In genomic region chr19:811511-812048, GRCh38 we compare ENCODE assay signal across 18 cellular contexts. TPM values are rescaled to one million over a fixed set of nuclear protein-coding genes. Genes with fewer than 3 reads are reported as not detected.
DNase-seq lines count a peak whose midpoint lies in the region; ATAC-seq and TF ChIP-seq lines count a peak whose summit lies in the region.
"Had no signal": no experiment of that assay in that cellular context is flagged by ENCODE, and none has a peak within 500 bp of the region (broad histone marks: within the 10 kb centered on the region; RNA-seq: fewer than 3 reads in every experiment).

No MANE protein-coding gene starts in this region.

- no peaks in the 10 kb centered on the region for H3K4me1 ChIP-seq in mesodermal cell (ENCODE audit: control insufficient read depth, insufficient read depth, low read length, poor library complexity, severe bottlenecking)
- no peaks in the 10 kb centered on the region for H3K4me1 ChIP-seq in mucosa of descending colon (ENCODE audit: low read depth)

- H3K9me3 ChIP-seq in mesodermal cell (ENCODE audit: control insufficient read depth, low read length) (no peaks in the 10 kb centered on the region), mucosa of descending colon (no peaks in the 10 kb centered on the region)
- H3K9me3 ChIP-seq: left ventricle myocardium inferior had no signal

- intact Hi-C loops in mucosa of descending colon (cut with DNase I, micrococcal nuclease), result no loop called here

- H3K36me3 ChIP-seq in mesodermal cell (ENCODE audit: control insufficient read depth, insufficient read depth, low read length) (peaks cover 75% of the 10 kb centered on the region), mucosa of descending colon (ENCODE audit: low read depth) (peaks cover 39% of the 10 kb centered on the region)

- H3K4me3 ChIP-seq in mesodermal cell (ENCODE audit: extremely low read depth, insufficient read depth, low read length, poor library complexity, severe bottlenecking) (no peak overlapping the region), mucosa of descending colon (no peak overlapping the region)
- H3K4me3 ChIP-seq: left ventricle myocardium inferior, skin epidermis had no signal

- ATAC-seq in mucosa of descending colon (no peak), GM21529 (IDR thresholded peaks at IDR 0.05; ENCODE audit: unreplicated experiment) (no peak)
- ATAC-seq: activated CD8-positive, alpha-beta T cell treated with anti-CD3 and anti-CD28 coated beads for 36 hours; esophagus mucosa had no signal

- H3K27ac ChIP-seq in mesodermal cell (ENCODE audit: low read depth, low read length, severe bottlenecking), result peak overlapping the region; percentile 5
- H3K27ac ChIP-seq: left ventricle myocardium inferior, skin epidermis, WERI-Rb-1 had no signal

- 97 to 98% methylated on average over 11 to 14 of the region's 20 CpGs for WGBS in mesodermal cell (ENCODE audit: insufficient coverage in 2 of 2), 2 experiments

- TF ChIP-seq CTCF in GM10266 (IDR thresholded peaks at IDR 0.05; ENCODE audit: control insufficient read depth, insufficient read depth, low read depth, missing control alignments) (no peak), mucosa of descending colon (IDR thresholded peaks at IDR 0.05) (no peak)

- DNase-seq in GM10266 (ENCODE audit: extremely low spot score), result peak; percentile 45
- DNase-seq in NAMALWA (ENCODE audit: low spot score), result peak; percentile 30
- DNase-seq in mucosa of descending colon, result no peak
- no peak for DNase-seq in NCI-H2227 (lab: John Stamatoyannopoulos, UW; ENCODE audit: unreplicated experiment)
- DNase-seq: activated CD8-positive, alpha-beta T cell treated with anti-CD3 and anti-CD28 coated beads for 36 hours; COR-L47; dermis blood vessel endothelial cell; left ventricle myocardium inferior; NCI-H2029; NCI-H510A; SIG-M5; stimulated activated CD4-positive, alpha-beta T cell treated with anti-CD3 and anti-CD28 coated beads, Interleukin-4, amount 100 ng/mL, for 24 hours; WERI-Rb-1 had no signal

RNA-seq across cellular contexts. Expression of gene PLPPR3, which starts 10.2 kb away (rescaled TPM):
- 65.4 TPM for polyA plus RNA-seq in mesodermal cell (2013, experiment 1 of 2)
- polyA plus RNA-seq in mesodermal cell (2013, experiment 2 of 2), result 47.5 TPM
- under 1 TPM in 1 of 3 donors, not detected in 2; 0.19 TPM for total RNA-seq in mucosa of descending colon
- total RNA-seq: activated CD8-positive, alpha-beta T cell treated with anti-CD3 and anti-CD28 coated beads for 36 hours; bronchial epithelial cell; esophagus mucosa; left ventricle myocardium inferior had no signal

RNA-seq across cellular contexts. Expression of gene PTBP1, which starts 14.3 kb away (rescaled TPM):
- 293 TPM for polyA plus RNA-seq in mesodermal cell (2013, experiment 1 of 2)
- 257 TPM for polyA plus RNA-seq in mesodermal cell (2013, experiment 2 of 2)
- 100 to 1,000 TPM; 204 to 305 (median 281) TPM for total RNA-seq in mucosa of descending colon

RNA-seq across cellular contexts. Expression of gene AZU1, which starts 16.1 kb away (rescaled TPM):
- polyA plus RNA-seq in mesodermal cell (2013, experiment 1 of 2), result 1.1 TPM
- 1.3 TPM for polyA plus RNA-seq in mesodermal cell (2013, experiment 2 of 2)
- total RNA-seq in mucosa of descending colon, result under 1 TPM in 1 of 3 donors, not detected in 2; 0.25 TPM
- total RNA-seq: activated CD8-positive, alpha-beta T cell treated with anti-CD3 and anti-CD28 coated beads for 36 hours; bronchial epithelial cell; dermis blood vessel endothelial cell; esophagus mucosa; left ventricle myocardium inferior had no signal

RNA-seq across cellular contexts. Expression of gene PRTN3, which starts 29.2 kb away (rescaled TPM):
- not detected for polyA plus RNA-seq in mesodermal cell (2013, experiment 1 of 2)
- polyA plus RNA-seq in mesodermal cell (2013, experiment 2 of 2), result 0.40 TPM
- total RNA-seq in mucosa of descending colon, result not detected
- total RNA-seq: activated CD8-positive, alpha-beta T cell treated with anti-CD3 and anti-CD28 coated beads for 36 hours; bronchial epithelial cell; dermis blood vessel endothelial cell; esophagus mucosa; left ventricle myocardium inferior had no signal

RNA-seq across cellular contexts. Expression of gene ELANE, which starts 40.5 kb away (rescaled TPM):
- not detected for polyA plus RNA-seq in mesodermal cell (2013, experiment 1 of 2)
- not detected for polyA plus RNA-seq in mesodermal cell (2013, experiment 2 of 2)
- total RNA-seq in mucosa of descending colon, result 1 to 10 TPM in 1 of 3 donors, under 1 TPM in 2; 0.43 to 1.2 (median 0.77) TPM
- total RNA-seq: activated CD8-positive, alpha-beta T cell treated with anti-CD3 and anti-CD28 coated beads for 36 hours; bronchial epithelial cell; dermis blood vessel endothelial cell; esophagus mucosa had no signal

Comparison
In these comparisons a context has a peak if more than half of its experiments do, and no peak if none do; other contexts are left out.
1. DNase-seq: peak in GM10266 (single experiment) and NAMALWA (single experiment); none in mucosa of descending colon (0 of 3) and NCI-H2227 (single experiment).